Comparison of ENCODE assay signal across 8 cellular contexts in the genomic region with DNA sequence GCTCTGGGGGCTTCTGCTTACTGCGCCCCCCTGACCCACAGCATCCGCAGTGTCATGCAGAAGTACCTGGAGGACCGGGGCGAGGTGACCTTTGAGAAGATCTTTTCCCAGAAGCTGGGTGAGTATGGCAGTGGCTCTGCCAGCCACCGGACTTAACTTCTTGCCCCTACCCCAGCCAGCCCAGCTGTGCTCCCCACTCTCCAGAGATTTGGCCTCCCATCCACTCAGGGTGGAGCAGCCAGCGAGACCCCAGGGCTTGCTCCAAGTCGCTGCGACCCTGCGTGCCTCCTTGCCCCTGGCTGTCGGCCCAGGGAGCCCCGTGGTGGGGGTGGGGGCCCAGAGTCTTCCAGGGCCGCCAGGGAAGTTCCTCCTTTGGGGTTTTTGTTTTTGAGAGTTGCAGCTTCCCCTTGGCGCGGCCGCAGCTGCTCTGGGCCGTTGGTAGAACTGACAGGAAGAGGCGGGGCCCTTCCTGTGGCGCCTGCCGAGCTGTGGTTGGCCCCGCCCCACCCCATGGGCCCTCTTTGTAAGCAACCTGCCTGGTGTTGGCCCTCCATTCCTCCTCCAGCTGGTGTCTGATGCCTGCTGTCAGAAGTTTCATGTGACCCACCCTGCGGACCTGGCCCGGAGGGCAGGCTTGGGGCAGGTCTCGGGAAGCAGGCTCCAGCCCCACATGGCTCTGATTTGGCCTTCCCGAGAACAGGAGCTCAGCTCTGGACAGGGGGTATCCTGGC.
A peak's percentile ranks its signal among the peaks of the same experiment; 100 is the strongest.
DNase-seq lines count a peak whose midpoint lies in the region; ATAC-seq and TF ChIP-seq lines count a peak whose summit lies in the region.

No MANE protein-coding gene starts in this region.

- no peaks in the 10 kb centered on the region for H3K9me3 Mint-ChIP-seq in nephron

- peak; percentile 77 for TF ChIP-seq POLR2A in erythroblast (IDR thresholded peaks at IDR 0.05; ENCODE audit: low read length)

- H3K36me3 ChIP-seq in subcutaneous abdominal adipose tissue (ENCODE audit: control insufficient read depth in 5 of 5, insufficient read depth in 5 of 5, low read length in 5 of 5): peaks cover 0 to 40% (median 36%) of the 10 kb centered on the region in 5 donors

- H3K27me3 ChIP-seq in subcutaneous abdominal adipose tissue (ENCODE audit: control insufficient read depth in 5 of 5, insufficient read depth in 4 of 5, low read length in 5 of 5): no peaks in the 10 kb centered on the region

- peaks cover 21 to 100% (median 86%) of the 10 kb centered on the region in 5 donors for H3K4me1 ChIP-seq in subcutaneous abdominal adipose tissue (ENCODE audit: control insufficient read depth in 5 of 5, insufficient read depth in 5 of 5, low read length in 5 of 5)

- peak overlapping the region in 4 of 5 donors; percentile 34 to 82 (median 53) for H3K9ac ChIP-seq in subcutaneous abdominal adipose tissue (ENCODE audit: low read length in 5 of 5)

- H3K27ac Mint-ChIP-seq in nephron: peak overlapping the region; percentile 66 to 74 (median 74)

- peak; percentile 45 for ATAC-seq in HG03060 (IDR thresholded peaks at IDR 0.05; ENCODE audit: low read depth, unreplicated experiment)

- H3K4me3 Mint-ChIP-seq in nephron: peak overlapping the region in 1 of 3 experiments; percentile 19

- TF ChIP-seq CTCF in nephron (IDR thresholded peaks at IDR 0.05; ENCODE audit: unreplicated experiment in 3 of 3): no peak

- no peaks in the 10 kb centered on the region for H3K27me3 Mint-ChIP-seq in nephron (ENCODE audit: low read depth)

- DNase-seq in NCI-H748 (lab: John Stamatoyannopoulos, UW; ENCODE audit: unreplicated experiment): peak; percentile 80
- no peak for DNase-seq in NCI-H748 treated with DMSO at 0.1 percent for 48 hours (lab: John Stamatoyannopoulos, UW)
- DNase-seq in NK-92 treated with Interleukin-12 subunit alpha and Interleukin-12 subunit beta, amount 100 ng/mL, for 24 hours (lab: John Stamatoyannopoulos, UW): peak; percentile 75
- peak; percentile 87 for DNase-seq in activated CD8-positive, alpha-beta memory T cell treated with anti-CD3 and anti-CD28 coated beads, Interleukin-2, amount 50 U/mL, for 4 hours
- peak; percentile 87 to 89 for DNase-seq in erythroblast (lab: John Stamatoyannopoulos, UW)

- no peaks in the 10 kb centered on the region for H3K9me3 ChIP-seq in subcutaneous abdominal adipose tissue (ENCODE audit: control insufficient read depth in 5 of 5, low read length in 5 of 5)

- peaks cover 12% of the 10 kb centered on the region for H3K4me1 Mint-ChIP-seq in nephron

- H3K4me3 ChIP-seq in subcutaneous abdominal adipose tissue (ENCODE audit: low read depth in 1 of 5, low read length in 5 of 5): peak overlapping the region in 4 of 5 donors; percentile 32 to 55 (median 48)

- H3K36me3 Mint-ChIP-seq in nephron (ENCODE audit: low read depth): peaks cover 16% of the 10 kb centered on the region

- H3K27ac ChIP-seq in subcutaneous abdominal adipose tissue (ENCODE audit: low read depth, low read length): peak overlapping the region; percentile 81
